ENCODE assay signal across 21 cellular contexts in the genomic region with DNA sequence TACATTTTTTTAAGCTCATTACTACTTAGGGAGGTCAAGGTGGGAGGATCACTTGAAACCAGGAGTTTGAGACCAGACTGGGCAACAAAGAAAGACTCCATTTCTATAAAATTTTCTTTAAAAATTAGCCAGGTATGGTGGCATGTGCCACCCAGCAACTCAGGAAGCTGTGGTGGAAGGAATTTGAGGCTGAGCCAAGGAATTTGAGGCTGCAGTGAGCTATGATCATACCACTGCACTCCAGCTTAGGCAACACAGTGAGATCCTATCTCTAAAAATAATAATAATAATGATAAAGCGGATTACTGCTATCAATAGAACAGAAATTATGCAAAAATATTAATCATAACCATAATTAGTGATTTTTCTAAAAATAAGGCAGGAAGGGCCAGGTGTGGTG.
"Had no signal": no experiment of that assay in that cellular context is flagged by ENCODE, and none has a peak within 500 bp of the region (broad histone marks: within the 10 kb centered on the region; RNA-seq: fewer than 3 reads in every experiment).

No MANE protein-coding gene starts in this region.

- ATAC-seq: activated CD8-positive, alpha-beta memory T cell treated with anti-CD3 and anti-CD28 coated beads, Interleukin-2, amount 10 ng/mL, durations not matched to agents 7 days and 5 days; activated naive CD8-positive, alpha-beta T cell treated with anti-CD3 and anti-CD28 coated beads, Interleukin-2, amount 50 U/mL, for 24 hours; gastrocnemius medialis; heart right ventricle; pancreas had no signal

- FAIRE-seq: astrocyte, islet of Langerhans, pancreas, urothelium cell line had no signal

- H3K27me3 ChIP-seq: cardiac muscle cell, neural progenitor cell, pancreas, sigmoid colon had no signal

- H3K4me1 Mint-ChIP-seq: activated CD8-positive, alpha-beta memory T cell treated with anti-CD3 and anti-CD28 coated beads, Interleukin-2, amount 10 ng/mL, durations not matched to agents 7 days and 5 days; endodermal cell; naive B cell had no signal

- H3K9me3 Mint-ChIP-seq: activated naive CD4-positive, alpha-beta T cell treated with anti-CD3 and anti-CD28 coated beads for 36 hours; activated naive CD8-positive, alpha-beta T cell treated with anti-CD3 and anti-CD28 coated beads, Interleukin-2, amount 50 U/mL, for 24 hours; activated T-helper 2 cell treated with anti-CD3 and anti-CD28 coated beads, Interferon-gamma antibody, Interleukin-2, Interleukin-4, amounts not matched to agents 10 μg/mL and 5 μg/mL and 100 μg/mL, durations not matched to agents 14 hours and 24 hours and 36 hours; endodermal cell; naive B cell; neural progenitor cell had no signal

- DNase-seq: activated CD4-positive, alpha-beta T cell treated with anti-CD3 and anti-CD28 coated beads for 1 hour; activated CD4-positive, alpha-beta T cell treated with anti-CD3 and anti-CD28 coated beads, Interleukin-2, amount 50 U/mL, for 48 hours; activated CD8-positive, alpha-beta memory T cell treated with anti-CD3 and anti-CD28 coated beads, Interleukin-2, amount 10 ng/mL, durations not matched to agents 7 days and 5 days; activated naive CD4-positive, alpha-beta T cell treated with anti-CD3 and anti-CD28 coated beads for 36 hours; activated naive CD8-positive, alpha-beta T cell treated with anti-CD3 and anti-CD28 coated beads, Interleukin-2, amount 50 U/mL, for 24 hours; activated T-cell treated with anti-CD3 and anti-CD28 coated beads, Interleukin-2, amount 50 U/mL, for 1 hour; erythroblast; gastrocnemius medialis; heart right ventricle; naive B cell; pancreas; sigmoid colon; stimulated activated CD4-positive, alpha-beta T cell treated with anti-CD3 and anti-CD28 coated beads, Interleukin-1b, Interleukin-23, amount 100 ng/mL, for 48 hours had no signal

- H3K36me3 ChIP-seq: cardiac muscle cell, gastrocnemius medialis, heart right ventricle, neural progenitor cell, pancreas, sigmoid colon, thoracic aorta had no signal

- H3K4me3 Mint-ChIP-seq: activated CD8-positive, alpha-beta memory T cell treated with anti-CD3 and anti-CD28 coated beads, Interleukin-2, amount 10 ng/mL, durations not matched to agents 7 days and 5 days; activated naive CD4-positive, alpha-beta T cell treated with anti-CD3 and anti-CD28 coated beads for 36 hours; activated naive CD8-positive, alpha-beta T cell treated with anti-CD3 and anti-CD28 coated beads, Interleukin-2, amount 50 U/mL, for 24 hours; endodermal cell; neural progenitor cell had no signal

- H3K4me3 ChIP-seq: cardiac muscle cell, gastrocnemius medialis, heart right ventricle, neural progenitor cell, pancreas, sigmoid colon, thoracic aorta had no signal

- H3K9me3 ChIP-seq: gastrocnemius medialis, heart right ventricle, pancreas, sigmoid colon, thoracic aorta had no signal

- H3K36me3 Mint-ChIP-seq: activated CD8-positive, alpha-beta memory T cell treated with anti-CD3 and anti-CD28 coated beads, Interleukin-2, amount 10 ng/mL, durations not matched to agents 7 days and 5 days; naive B cell; neural progenitor cell had no signal

- H3K27ac Mint-ChIP-seq: activated CD8-positive, alpha-beta memory T cell treated with anti-CD3 and anti-CD28 coated beads, Interleukin-2, amount 10 ng/mL, durations not matched to agents 7 days and 5 days; activated naive CD4-positive, alpha-beta T cell treated with anti-CD3 and anti-CD28 coated beads for 36 hours; activated naive CD8-positive, alpha-beta T cell treated with anti-CD3 and anti-CD28 coated beads, Interleukin-2, amount 50 U/mL, for 24 hours; activated T-helper 2 cell treated with anti-CD3 and anti-CD28 coated beads, Interferon-gamma antibody, Interleukin-2, Interleukin-4, amounts not matched to agents 10 μg/mL and 5 μg/mL and 100 μg/mL, durations not matched to agents 14 hours and 24 hours and 36 hours; endodermal cell; neural progenitor cell had no signal
